In the genomic region with DNA sequence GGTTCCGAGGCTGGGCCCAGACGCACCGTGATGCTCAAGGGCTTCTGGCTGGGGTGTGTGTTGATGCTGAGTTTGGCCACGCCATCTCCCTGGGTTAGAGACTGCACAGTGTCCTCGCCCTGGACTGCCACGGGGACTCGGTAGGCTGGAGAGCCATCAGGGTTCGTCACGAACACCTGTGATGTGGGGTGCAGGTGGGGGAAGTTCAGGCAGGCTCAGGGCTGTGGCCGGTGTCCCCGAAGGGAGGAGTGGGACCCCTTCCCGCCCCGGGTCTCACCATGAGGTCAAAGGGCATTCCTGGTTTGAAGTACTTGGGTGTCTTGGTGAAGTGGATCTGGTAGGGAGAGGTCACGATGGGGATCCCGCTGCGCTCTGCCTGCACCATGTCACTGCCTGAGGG, we compare ENCODE assay signal across 24 cellular contexts. TPM values are rescaled to one million over a fixed set of nuclear protein-coding genes. Genes with fewer than 3 reads are reported as not detected.
"Had no signal": no experiment of that assay in that cellular context is flagged by ENCODE, and none has a peak within 500 bp of the region (broad histone marks: within the 10 kb centered on the region; RNA-seq: fewer than 3 reads in every experiment).

No MANE protein-coding gene starts in this region.

- H3K9me3 ChIP-seq: body of pancreas, sigmoid colon, testis, uterus had no signal

- H3K27ac Mint-ChIP-seq: activated T-cell treated with anti-CD3 and anti-CD28 coated beads, Interleukin-2, amount 50 U/mL, for 24 hours; activated T-helper 17 cell treated with anti-CD3 and anti-CD28 coated beads, Interleukin-2, amount 50 U/mL, for 72 hours; nephron had no signal

- H3K27ac ChIP-seq: body of pancreas, cardiac muscle cell, parathyroid adenoma, sigmoid colon, testis, uterus had no signal

- DNase-seq: activated CD4-positive, alpha-beta T cell treated with anti-CD3 and anti-CD28 coated beads for 1 hour; activated CD8-positive, alpha-beta memory T cell treated with anti-CD3 and anti-CD28 coated beads for 24 hours; activated CD8-positive, alpha-beta memory T cell treated with anti-CD3 and anti-CD28 coated beads, Interleukin-2, amount 50 U/mL, for 4 hours; activated T-cell treated with anti-CD3 and anti-CD28 coated beads, Interleukin-2, amount 50 U/mL, for 24 hours; body of pancreas; erythroblast; foreskin fibroblast; midbrain; sigmoid colon; stimulated activated CD4-positive, alpha-beta T cell treated with anti-CD3 and anti-CD28 coated beads, Interleukin-2, amount 100 ng/mL, for 48 hours; stimulated activated CD8-positive, alpha-beta memory T cell treated with anti-CD3 and anti-CD28 coated beads, Interleukin-4, amount 100 ng/mL, for 48 hours; stimulated activated naive CD4-positive, alpha-beta T cell; testis; trophoblast cell; uterus had no signal

- H3K4me1 Mint-ChIP-seq: nephron had no signal

- FAIRE-seq: endometrium, keratinocyte had no signal

- H3K9ac ChIP-seq: parathyroid adenoma had no signal

- H3K4me1 ChIP-seq: parathyroid adenoma, sigmoid colon, testis, uterus had no signal

- H3K36me3 ChIP-seq: cardiac muscle cell, sigmoid colon, uterus had no signal

- H3K4me3 ChIP-seq: body of pancreas, cardiac muscle cell, sigmoid colon, smooth muscle cell, testis, uterus had no signal

- H3K4me3 Mint-ChIP-seq: activated T-cell treated with anti-CD3 and anti-CD28 coated beads, Interleukin-2, amount 50 U/mL, for 24 hours; activated T-helper 17 cell treated with anti-CD3 and anti-CD28 coated beads, Interleukin-2, amount 50 U/mL, for 72 hours; nephron had no signal

- H3K9me3 Mint-ChIP-seq: activated T-cell treated with anti-CD3 and anti-CD28 coated beads, Interleukin-2, amount 50 U/mL, for 24 hours; activated T-helper 17 cell treated with anti-CD3 and anti-CD28 coated beads, Interleukin-2, amount 50 U/mL, for 72 hours had no signal

RNA-seq across cellular contexts. Expression of gene TNFSF14, which starts 42.3 kb away (rescaled TPM):
- total RNA-seq: cardiac muscle cell, chondrocyte, fibroblast of lung, smooth muscle cell had no signal
- polyA plus RNA-seq: cardiac muscle cell, fibroblast of lung, keratinocyte, smooth muscle cell had no signal

RNA-seq across cellular contexts. Expression of gene SH2D3A, which starts 55.0 kb away (rescaled TPM):
- total RNA-seq: fibroblast of lung had no signal
- polyA plus RNA-seq: fibroblast of lung had no signal
